8 cellular contexts compared by ENCODE assay signal in genomic region chr14:64671591-64671990, GRCh38. TPM values are rescaled to one million over a fixed set of nuclear protein-coding genes. Genes with fewer than 3 reads are reported as not detected.
DNase-seq lines count a peak whose midpoint lies in the region; ATAC-seq and TF ChIP-seq lines count a peak whose summit lies in the region.

No MANE protein-coding gene starts in this region.

- WGBS in neuronal stem cell (ENCODE audit: extremely low coverage in 2 of 2, insufficient read length in 2 of 2, insufficient replicate concordance in 1 of 2), 2 donors = no CpG with 5 or more reads among the region's 3 CpGs

- H2BK12ac ChIP-seq in neuronal stem cell (ENCODE audit: low read length) = no peak overlapping the region

- no peak overlapping the region for H2AFZ ChIP-seq in neuronal stem cell (ENCODE audit: low read length)

- no peak overlapping the region for H3K23ac ChIP-seq in neuronal stem cell (ENCODE audit: low read depth, low read length, poor library complexity)

- H3K18ac ChIP-seq in neuronal stem cell (ENCODE audit: low read length) = no peak overlapping the region

- TF ChIP-seq CTCF in fibroblast of the aortic adventitia (IDR thresholded peaks at IDR 0.05; ENCODE audit: insufficient read depth, low read length) = peak; percentile 83

- no peak overlapping the region for H3K4me2 ChIP-seq in neuronal stem cell (ENCODE audit: insufficient read depth, low read length, poor library complexity, severe bottlenecking)

- H3K27ac ChIP-seq in neuronal stem cell (replicated peaks; ENCODE audit: low read length) = no peak overlapping the region

- H2BK15ac ChIP-seq in neuronal stem cell (ENCODE audit: low read length) = no peak overlapping the region

- ATAC-seq in T-helper 17 cell (peak; percentile 42), GM19397 (IDR thresholded peaks at IDR 0.05; ENCODE audit: unreplicated experiment) (no peak)

- no peak overlapping the region for H3K4ac ChIP-seq in neuronal stem cell (ENCODE audit: low read length)

- peak overlapping the region; percentile 86 for H3K27ac Mint-ChIP-seq in T-helper 17 cell

- H3K79me1 ChIP-seq in neuronal stem cell (ENCODE audit: low read depth, low read length) = no peaks in the 10 kb centered on the region

- no peak overlapping the region for H3K4me3 Mint-ChIP-seq in T-helper 17 cell

- no peak overlapping the region for H4K8ac ChIP-seq in neuronal stem cell (ENCODE audit: low read depth, low read length)

- no peak overlapping the region for H3K9ac ChIP-seq in neuronal stem cell (ENCODE audit: low read depth, low read length, poor library complexity)

- H3K4me3 ChIP-seq in fibroblast of the aortic adventitia (ENCODE audit: low read depth, low read length) (no peak overlapping the region), neuronal stem cell (ENCODE audit: low read length in 2 of 2) (no peak overlapping the region)

- H3K9me3 ChIP-seq in T-helper 17 cell (ENCODE audit: control insufficient read depth, low read length, poor library complexity, severe bottlenecking) (no peaks in the 10 kb centered on the region), neuronal stem cell (replicated peaks in 1 of 2; ENCODE audit: control insufficient read depth in 2 of 2, insufficient read depth in 1 of 2, low read depth in 1 of 2, low read length in 2 of 2) (no peaks in the 10 kb centered on the region)

- no peak overlapping the region for H2AK5ac ChIP-seq in neuronal stem cell (ENCODE audit: low read depth, low read length)

- peak; percentile 46 to 51 for DNase-seq in SHP77 (lab: John Stamatoyannopoulos, UW)
- DNase-seq in SHP77 treated with DMSO at 0.1 percent for 48 hours (lab: John Stamatoyannopoulos, UW) = no peak
- peak; percentile 79 for DNase-seq in MV-4-11 (lab: John Stamatoyannopoulos, UW)
- no peak for DNase-seq in T-helper 17 cell
- DNase-seq in fibroblast of the aortic adventitia (ENCODE audit: low read depth) = peak; percentile 88
- peak; percentile 43 for DNase-seq in neuronal stem cell (ENCODE audit: low spot score)
- DNase-seq in cerebellar nuclear complex (lab: John Stamatoyannopoulos, UW) = no peak

- no peaks in the 10 kb centered on the region for H3K36me3 ChIP-seq in neuronal stem cell (replicated peaks in 1 of 2; ENCODE audit: control insufficient read depth in 2 of 2, insufficient read depth in 2 of 2, low read length in 2 of 2)

- H3K27me3 Mint-ChIP-seq in T-helper 17 cell = no peaks in the 10 kb centered on the region

- peaks cover 5% of the 10 kb centered on the region for H3K36me3 Mint-ChIP-seq in T-helper 17 cell (ENCODE audit: low read depth)

- peaks cover 17% of the 10 kb centered on the region for H3K4me1 Mint-ChIP-seq in T-helper 17 cell

- H2BK5ac ChIP-seq in neuronal stem cell (ENCODE audit: low read length) = no peak overlapping the region

- H3K14ac ChIP-seq in neuronal stem cell (ENCODE audit: low read length) = no peak overlapping the region

- peaks cover 0 to 42% (median 0%) of the 10 kb centered on the region in 3 experiments for H3K27me3 ChIP-seq in neuronal stem cell (ENCODE audit: control insufficient read depth in 3 of 3, insufficient read depth in 3 of 3, low read depth in 1 of 3, low read length in 3 of 3)

- no peak overlapping the region for H4K91ac ChIP-seq in neuronal stem cell (ENCODE audit: low read depth, low read length, poor library complexity)

- H3K4me1 ChIP-seq in neuronal stem cell (ENCODE audit: control insufficient read depth in 2 of 2, insufficient read depth in 1 of 2, low read depth in 1 of 2, low read length in 2 of 2) = peaks cover 3 to 5% of the 10 kb centered on the region in 2 donors

- H2BK120ac ChIP-seq in neuronal stem cell (ENCODE audit: low read depth, low read length) = no peak overlapping the region

RNA-seq across cellular contexts. Expression of gene PLEKHG3, which starts 32.6 kb away (rescaled TPM):
- total RNA-seq in T-helper 17 cell = 10 to 100 TPM; 61.4 to 65.5 TPM
- 8.2 and 9.0 TPM in 2 replicates for total RNA-seq in fibroblast of the aortic adventitia (ENCODE audit: low replicate concordance)
- polyA plus RNA-seq in neuronal stem cell (2013, experiment 1 of 2) = 66.9 TPM
- polyA plus RNA-seq in neuronal stem cell (2013, experiment 2 of 2) = 64.7 TPM

Comparison
In these comparisons a context has a peak if more than half of its experiments do, and no peak if none do; other contexts are left out.
1. DNase-seq: peak in SHP77 (2 of 2), MV-4-11 (single experiment), fibroblast of the aortic adventitia (single experiment) and neuronal stem cell (single experiment); none in SHP77 treated with DMSO at 0.1 percent for 48 hours (single experiment), T-helper 17 cell (0 of 3) and cerebellar nuclear complex (0 of 2).